In the genomic region with DNA sequence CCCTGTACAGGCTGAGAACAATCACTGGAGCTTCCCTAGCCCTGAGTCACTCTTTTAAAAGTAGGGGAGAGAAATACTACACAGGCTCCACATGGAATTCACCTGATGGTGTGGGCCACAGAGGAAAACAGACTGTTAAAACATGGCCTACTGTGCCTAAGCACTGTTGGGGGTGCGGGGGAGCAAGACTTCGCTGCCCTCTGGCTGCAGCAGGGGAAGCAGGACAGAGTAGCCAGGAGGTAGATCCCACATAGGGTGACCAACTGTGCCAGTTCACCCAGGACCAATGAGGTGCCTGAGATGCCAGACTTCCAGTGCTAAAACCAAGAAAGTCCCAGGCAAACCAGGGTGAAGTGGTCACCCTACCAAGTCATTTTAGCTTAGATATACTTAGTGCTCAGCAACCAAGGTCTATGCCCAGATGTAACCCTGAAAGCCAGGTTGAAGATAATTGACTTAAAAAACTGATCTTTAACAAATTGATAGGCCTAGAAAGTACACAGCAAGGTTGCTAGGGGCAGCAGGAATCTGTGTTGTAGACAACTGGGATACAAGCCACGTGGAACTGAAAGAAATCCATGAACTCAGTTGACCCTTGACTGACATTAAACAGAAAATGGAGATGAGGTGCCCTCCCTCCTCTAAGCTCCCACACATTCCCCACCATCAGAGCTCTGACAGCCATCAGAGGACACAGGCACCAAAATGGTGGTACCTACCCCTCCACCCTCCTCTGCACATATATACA, we compare ENCODE assay signal across 26 cellular contexts.
A peak's percentile ranks its signal among the peaks of the same experiment; 100 is the strongest.
DNase-seq lines count a peak whose midpoint lies in the region; ATAC-seq, FAIRE-seq and TF ChIP-seq lines count a peak whose summit lies in the region.
"Had no signal": no experiment of that assay in that cellular context is flagged by ENCODE, and none has a peak within 500 bp of the region (broad histone marks: within the 10 kb centered on the region; RNA-seq: fewer than 3 reads in every experiment).

No MANE protein-coding gene starts in this region.

- H3K27ac ChIP-seq in left ventricle myocardium inferior (replicated peaks), result no peak overlapping the region
- H3K27ac ChIP-seq: SJSA1 had no signal

- no peaks in the 10 kb centered on the region for H3K4me1 Mint-ChIP-seq in activated T-cell treated with anti-CD3 and anti-CD28 coated beads, Interleukin-2, amount 50 U/mL, for 4 hours (ENCODE audit: low read depth)
- H3K4me1 Mint-ChIP-seq: CD4-positive, alpha-beta memory T cell had no signal

- FAIRE-seq in bronchial epithelial cell (lab: Jason Lieb, UNC), result peak; percentile 58
- FAIRE-seq: A204.1, G401.6, HepG2 had no signal

- H3K36me3 Mint-ChIP-seq in activated T-cell treated with anti-CD3 and anti-CD28 coated beads, Interleukin-2, amount 50 U/mL, for 4 hours (ENCODE audit: insufficient read depth), result no peaks in the 10 kb centered on the region
- H3K36me3 Mint-ChIP-seq: CD4-positive, alpha-beta memory T cell had no signal

- H3K36me3 ChIP-seq in left ventricle myocardium inferior (no peaks in the 10 kb centered on the region), bronchial epithelial cell (ENCODE audit: control insufficient read depth, insufficient read depth, low read length) (no peaks in the 10 kb centered on the region)
- H3K36me3 ChIP-seq: SJSA1 had no signal

- no peak for TF ChIP-seq POLR2A in lower leg skin (IDR thresholded peaks at IDR 0.05)

- H3K4me3 ChIP-seq in left ventricle myocardium inferior, result no peak overlapping the region
- no peak overlapping the region for H3K4me3 ChIP-seq in bronchial epithelial cell (ENCODE audit: low read depth, low read length)
- H3K4me3 ChIP-seq in lower leg skin (ENCODE audit: low read depth, poor library complexity, severe bottlenecking), result no peak overlapping the region
- H3K4me3 ChIP-seq: SJSA1 had no signal

- H3K4me1 ChIP-seq in left ventricle myocardium inferior, result no peaks in the 10 kb centered on the region
- H3K4me1 ChIP-seq: SJSA1 had no signal

- peaks cover 2% of the 10 kb centered on the region for H3K9me3 Mint-ChIP-seq in activated T-cell treated with anti-CD3 and anti-CD28 coated beads, Interleukin-2, amount 50 U/mL, for 4 hours

- H3K9me3 ChIP-seq in left ventricle myocardium inferior (replicated peaks), result no peaks in the 10 kb centered on the region
- H3K9me3 ChIP-seq: SJSA1 had no signal

- peak; percentile 62 for ATAC-seq in Right ventricle myocardium superior (ENCODE audit: poor library complexity)
- no peak for ATAC-seq in HG03025 (IDR thresholded peaks at IDR 0.05; ENCODE audit: low FRiP score, unreplicated experiment)
- ATAC-seq in activated T-cell treated with anti-CD3 and anti-CD28 coated beads, Interleukin-2, amount 50 U/mL, for 4 hours, result no peak
- ATAC-seq: HepG2, PC-3 had no signal

- H3K27me3 ChIP-seq in left ventricle myocardium inferior (ENCODE audit: low read depth), result no peaks in the 10 kb centered on the region
- H3K27me3 ChIP-seq in bronchial epithelial cell (ENCODE audit: control insufficient read depth, insufficient read depth, low read length), result no peaks in the 10 kb centered on the region
- H3K27me3 ChIP-seq: SJSA1 had no signal

- TF ChIP-seq CTCF in left ventricle myocardium inferior (IDR thresholded peaks at IDR 0.05; ENCODE audit: borderline replicate concordance) (no peak), bronchial epithelial cell (IDR thresholded peaks at IDR 0.05; ENCODE audit: insufficient read depth, low read length, severe bottlenecking) (no peak), lower leg skin (IDR thresholded peaks at IDR 0.05) (no peak)

- WGBS in lower leg skin, 2 donors, result 73 to 76% methylated on average over 3 of the region's 3 CpGs

- H3K4me3 Mint-ChIP-seq in activated T-cell treated with anti-CD3 and anti-CD28 coated beads, Interleukin-2, amount 50 U/mL, for 4 hours, result no peak overlapping the region
- H3K4me3 Mint-ChIP-seq: CD4-positive, alpha-beta memory T cell had no signal

- no peaks in the 10 kb centered on the region for H3K27me3 Mint-ChIP-seq in activated T-cell treated with anti-CD3 and anti-CD28 coated beads, Interleukin-2, amount 50 U/mL, for 4 hours (ENCODE audit: low read depth)
- H3K27me3 Mint-ChIP-seq: CD4-positive, alpha-beta memory T cell had no signal

- intact Hi-C loops in Right ventricle myocardium superior (cut with DNase I) (no loop called here), left ventricle myocardium inferior (cut with micrococcal nuclease) (no loop called here), lower leg skin (cut with DNase I; ENCODE audit: low total_unique reads) (no loop called here)

- DNase-seq in Right ventricle myocardium superior (no peak), left ventricle myocardium inferior (no peak), bronchial epithelial cell (ENCODE audit: low read depth) (no peak), left kidney (ENCODE audit: low read depth, low spot score) (peak; percentile 55), lower leg skin (ENCODE audit: low spot score in 2 of 2) (no peak)
- DNase-seq in activated T-cell treated with anti-CD3 and anti-CD28 coated beads, Interleukin-2, amount 50 U/mL, for 4 hours, result no peak
- DNase-seq: AML-193; C1 segment of cervical spinal cord; CD4-positive, alpha-beta memory T cell; COR-L47; GOT3; Karpas-422; NCI-H1092 treated with DMSO at 0.1 percent for 48 hours; NCI-H1436; NCI-H187 treated with DMSO at 0.1 percent for 48 hours; NCI-H2171 treated with DMSO at 0.1 percent for 48 hours; NCI-H345; NCI-H524; NCI-H82; NK-92 treated with Interleukin-12 subunit alpha and Interleukin-12 subunit beta, amount 100 ng/mL, for 24 hours; PC-3 had no signal
